ENCODE assay signal across 1 cellular context in genomic region chr13:51865838-51866237, GRCh38.
TF ChIP-seq lines count a peak whose summit lies in the region.

No MANE protein-coding gene starts in this region.

TF ChIP-seq in HCT116, 20 proteins besides CTCF, POLR2A, EP300 and RAD21 (continued from another document):
- TF ChIP-seq REST (IDR thresholded peaks at IDR 0.05; ENCODE audit: low read depth): no peak
- no peak for TF ChIP-seq ATF3 (IDR thresholded peaks at IDR 0.05)
- TF ChIP-seq TCF7L2 (IDR thresholded peaks at IDR 0.05; ENCODE audit: borderline replicate concordance, extremely low read depth, insufficient read depth, insufficient read length): no peak
- no peak for TF ChIP-seq ELF1 (IDR thresholded peaks at IDR 0.05; ENCODE audit: borderline replicate concordance, low read depth)
- no peak for TF ChIP-seq CEBPB (IDR thresholded peaks at IDR 0.05; ENCODE audit: low read depth)
- no peak for TF ChIP-seq SP1 (IDR thresholded peaks at IDR 0.05; ENCODE audit: low read depth)
- TF ChIP-seq POLR2AphosphoS5 (IDR thresholded peaks at IDR 0.05; ENCODE audit: low read depth, low read length): no peak
- TF ChIP-seq SIN3A (IDR thresholded peaks at IDR 0.05; ENCODE audit: low read depth): no peak
- TF ChIP-seq CBX3 (IDR thresholded peaks at IDR 0.05; ENCODE audit: low read depth): no peak
- no peak for TF ChIP-seq EZH2phosphoT487 (IDR thresholded peaks at IDR 0.05; ENCODE audit: borderline replicate concordance)
- no peak for TF ChIP-seq MAX (IDR thresholded peaks at IDR 0.05)
- TF ChIP-seq EGR1 (IDR thresholded peaks at IDR 0.05; ENCODE audit: low read depth): no peak
- no peak for TF ChIP-seq YY1 (IDR thresholded peaks at IDR 0.05; ENCODE audit: extremely low read depth, insufficient replicate concordance, low read depth, low read length)
- TF ChIP-seq JUND (IDR thresholded peaks at IDR 0.05): no peak
- TF ChIP-seq ZFX (IDR thresholded peaks at IDR 0.05): no peak
- no peak for TF ChIP-seq FOSL1 (IDR thresholded peaks at IDR 0.05; ENCODE audit: low read depth)
- no peak for TF ChIP-seq ZBTB33 (IDR thresholded peaks at IDR 0.05; ENCODE audit: extremely low read depth, insufficient replicate concordance, low read length)
